ENCODE assay signal across 12 cellular contexts in genomic region chr6:7996538-7997225, GRCh38.
DNase-seq lines count a peak whose midpoint lies in the region; FAIRE-seq and TF ChIP-seq lines count a peak whose summit lies in the region.
"Had no signal": no experiment of that assay in that cellular context is flagged by ENCODE, and none has a peak within 500 bp of the region (broad histone marks: within the 10 kb centered on the region; RNA-seq: fewer than 3 reads in every experiment).

No MANE protein-coding gene starts in this region.

- DNase-seq in SHP77 (lab: John Stamatoyannopoulos, UW), result peak; percentile 19 to 22
- no peak for DNase-seq in SHP77 treated with DMSO at 0.1 percent for 48 hours (lab: John Stamatoyannopoulos, UW)
- peak; percentile 29 for DNase-seq in mammary epithelial cell
- peak; percentile 70 for DNase-seq in hepatocyte (ENCODE audit: low spot score)
- DNase-seq in urothelium cell line (ENCODE audit: low spot score), result peak; percentile 52
- DNase-seq in CD4-positive, alpha-beta memory T cell, result no peak
- no peak for DNase-seq in T1000 (lab: John Stamatoyannopoulos, UW)
- DNase-seq in stimulated activated naive CD4-positive, alpha-beta T cell treated with Interleukin-2 at 50 U/mL for 16 hours (lab: John Stamatoyannopoulos, UW), result no peak
- DNase-seq: activated CD4-positive, alpha-beta T cell treated with anti-CD3 and anti-CD28 coated beads, Interleukin-2, amount 10 ng/mL, durations not matched to agents 24 days and 14 days; activated effector memory CD4-positive, alpha-beta T cell treated with anti-CD3 and anti-CD28 coated beads, Interleukin-2, amount 50 U/mL, for 16 hours; NCI-H748 treated with DMSO at 0.1 percent for 48 hours had no signal

- H3K4me3 Mint-ChIP-seq in CD4-positive, alpha-beta memory T cell, result no peak overlapping the region
- H3K4me3 Mint-ChIP-seq: activated CD4-positive, alpha-beta T cell treated with anti-CD3 and anti-CD28 coated beads, Interleukin-2, amount 10 ng/mL, durations not matched to agents 24 days and 14 days had no signal

- peaks cover 0 to 6% (median 0%) of the 10 kb centered on the region in 8 donors for H3K9me3 Mint-ChIP-seq in CD4-positive, alpha-beta memory T cell
- H3K9me3 Mint-ChIP-seq: activated CD4-positive, alpha-beta T cell treated with anti-CD3 and anti-CD28 coated beads, Interleukin-2, amount 10 ng/mL, durations not matched to agents 24 days and 14 days had no signal

- no peaks in the 10 kb centered on the region for H3K27me3 ChIP-seq in mammary epithelial cell (ENCODE audit: insufficient read depth, low read length)
- no peaks in the 10 kb centered on the region for H3K27me3 ChIP-seq in hepatocyte
- no peaks in the 10 kb centered on the region for H3K27me3 ChIP-seq in CD4-positive, alpha-beta memory T cell (ENCODE audit: insufficient read depth, low read length)

- no TSS peak for BruUV-seq in mammary epithelial cell (replicated peaks; lab: Mats Ljungman, UMichigan)

- TF ChIP-seq CTCF in mammary epithelial cell (conservative IDR thresholded peaks at IDR 0.05 in 1 of 2, IDR thresholded peaks at IDR 0.05 in 1 of 2; ENCODE audit: extremely low read depth in 1 of 2, insufficient read depth in 1 of 2, low read depth in 1 of 2, low read length in 2 of 2) (no peak), hepatocyte (IDR thresholded peaks at IDR 0.05; ENCODE audit: poor library complexity) (no peak)

- dilution Hi-C loops in mammary epithelial cell (cut with HindIII; ENCODE audit: low sequenced_read_pairs), result no loop called here

- no peak for FAIRE-seq in urothelium cell line (lab: Jason Lieb, UNC)

- H2AFZ ChIP-seq in mammary epithelial cell (ENCODE audit: low read depth, low read length) (no peak overlapping the region), hepatocyte (no peak overlapping the region)
- H2AFZ ChIP-seq: parathyroid adenoma had no signal

- H3K27ac Mint-ChIP-seq in CD4-positive, alpha-beta memory T cell, result no peak overlapping the region
- H3K27ac Mint-ChIP-seq: activated CD4-positive, alpha-beta T cell treated with anti-CD3 and anti-CD28 coated beads, Interleukin-2, amount 10 ng/mL, durations not matched to agents 24 days and 14 days had no signal

- H3K27me3 Mint-ChIP-seq in CD4-positive, alpha-beta memory T cell, result no peaks in the 10 kb centered on the region
- H3K27me3 Mint-ChIP-seq: activated CD4-positive, alpha-beta T cell treated with anti-CD3 and anti-CD28 coated beads, Interleukin-2, amount 10 ng/mL, durations not matched to agents 24 days and 14 days had no signal

- H3K4me2 ChIP-seq in mammary epithelial cell (ENCODE audit: insufficient read depth, low read depth, low read length) (no peak overlapping the region), hepatocyte (peak overlapping the region; percentile 16)

- no peaks in the 10 kb centered on the region for H3K9me3 ChIP-seq in mammary epithelial cell (replicated peaks; ENCODE audit: insufficient read depth, low read length)
- no peaks in the 10 kb centered on the region for H3K9me3 ChIP-seq in hepatocyte (ENCODE audit: low read depth)
- no peaks in the 10 kb centered on the region for H3K9me3 ChIP-seq in CD4-positive, alpha-beta memory T cell (ENCODE audit: control insufficient read depth in 1 of 2, low read length in 2 of 2)

- H4K20me1 ChIP-seq in mammary epithelial cell (ENCODE audit: insufficient read depth, low read length) (no peaks in the 10 kb centered on the region), hepatocyte (ENCODE audit: insufficient read depth, poor library complexity, severe bottlenecking) (no peaks in the 10 kb centered on the region)

- no peaks in the 10 kb centered on the region for H3K4me1 Mint-ChIP-seq in CD4-positive, alpha-beta memory T cell
- H3K4me1 Mint-ChIP-seq: activated CD4-positive, alpha-beta T cell treated with anti-CD3 and anti-CD28 coated beads, Interleukin-2, amount 10 ng/mL, durations not matched to agents 24 days and 14 days had no signal

- H3K4me3 ChIP-seq in mammary epithelial cell (replicated peaks in 1 of 3; ENCODE audit: insufficient read depth in 1 of 3, low read depth in 2 of 3, low read length in 3 of 3) (no peak overlapping the region), hepatocyte (no peak overlapping the region)
- no peak overlapping the region for H3K4me3 ChIP-seq in CD4-positive, alpha-beta memory T cell (ENCODE audit: low read length in 2 of 2)

- H3K36me3 ChIP-seq in mammary epithelial cell (ENCODE audit: insufficient read depth, low read length) (no peaks in the 10 kb centered on the region), hepatocyte (replicated peaks; ENCODE audit: insufficient read depth, low read depth) (no peaks in the 10 kb centered on the region)
- no peaks in the 10 kb centered on the region for H3K36me3 ChIP-seq in CD4-positive, alpha-beta memory T cell (ENCODE audit: insufficient read depth, low read length)

- H3K27ac ChIP-seq in mammary epithelial cell (ENCODE audit: insufficient read depth, low read depth, low read length) (no peak overlapping the region), hepatocyte (peak overlapping the region; percentile 43)
- H3K27ac ChIP-seq in CD4-positive, alpha-beta memory T cell (ENCODE audit: low read depth, low read length), result no peak overlapping the region
- H3K27ac ChIP-seq: parathyroid adenoma had no signal

- H3K79me2 ChIP-seq in mammary epithelial cell (ENCODE audit: insufficient read depth, low read length) (no peaks in the 10 kb centered on the region), hepatocyte (no peaks in the 10 kb centered on the region)
- H3K79me2 ChIP-seq: parathyroid adenoma had no signal

- 35% methylated on average over 10 of the region's 10 CpGs for WGBS in mammary epithelial cell (ENCODE audit: low coverage, missing lambda C conversion rate)
- WGBS in hepatocyte (ENCODE audit: low lambda C conversion rate, missing lambda C conversion rate), result 62% methylated on average over 10 of the region's 10 CpGs

- in situ Hi-C loops in mammary epithelial cell (cut with MboI; ENCODE audit: low sequenced_read_pairs in 2 of 2), result loop anchor here (10.0 kb wide), 1 partner anchor 272 kb away; the partner anchor contains the start of gene BMP6 (in 2 of the 2)

- H3K4me1 ChIP-seq in mammary epithelial cell (ENCODE audit: insufficient read depth, low read length), result no peaks in the 10 kb centered on the region
- peaks cover 4% of the 10 kb centered on the region for H3K4me1 ChIP-seq in hepatocyte (ENCODE audit: insufficient read depth)
- H3K4me1 ChIP-seq in CD4-positive, alpha-beta memory T cell (ENCODE audit: insufficient read depth, low read length), result no peaks in the 10 kb centered on the region
- H3K4me1 ChIP-seq: parathyroid adenoma had no signal

- POLR2A ChIA-PET in CD4-positive, alpha-beta memory T cell (lab: Charles Lee; ENCODE audit: partially characterized antibody), result no interaction called here

- intact Hi-C loops in mammary epithelial cell (cut with micrococcal nuclease), result no loop called here
- intact Hi-C loops in CD4-positive, alpha-beta memory T cell (cut with micrococcal nuclease), result no loop called here

- H3K9me2 ChIP-seq in hepatocyte (replicated peaks; ENCODE audit: insufficient read depth), result no peaks in the 10 kb centered on the region

- no peaks in the 10 kb centered on the region for H3K36me3 Mint-ChIP-seq in CD4-positive, alpha-beta memory T cell

- CTCF ChIA-PET in mammary epithelial cell (lab: Charles Lee; ENCODE audit: low non-redundant PET), result no interaction called here
- CTCF ChIA-PET in CD4-positive, alpha-beta memory T cell (lab: Charles Lee; ENCODE audit: partially characterized antibody), result interaction anchor here (1.0 to 1.4 kb wide), 3 partner anchors 10 to 297 kb away, joined by 3 read pairs; no protein-coding TSS in a partner anchor

- H3K9ac ChIP-seq in mammary epithelial cell (ENCODE audit: insufficient read depth, low read length), result no peak overlapping the region
- H3K9ac ChIP-seq: parathyroid adenoma had no signal

Comparison
In these comparisons a context has a peak if more than half of its experiments do, and no peak if none do; other contexts are left out.
1. DNase-seq: peak in SHP77 (2 of 2), mammary epithelial cell (single experiment), hepatocyte (single experiment) and urothelium cell line (single experiment); none in SHP77 treated with DMSO at 0.1 percent for 48 hours (single experiment), CD4-positive, alpha-beta memory T cell (0 of 5), T1000 (single experiment) and stimulated activated naive CD4-positive, alpha-beta T cell treated with Interleukin-2 at 50 U/mL for 16 hours (single experiment).